Comparison of ENCODE assay signal across 8 cellular contexts in genomic region chr10:5976689-5977470, GRCh38. TPM values are rescaled to one million over a fixed set of nuclear protein-coding genes. Genes with fewer than 3 reads are reported as not detected.
DNase-seq lines count a peak whose midpoint lies in the region; ATAC-seq, FAIRE-seq and TF ChIP-seq lines count a peak whose summit lies in the region.

No MANE protein-coding gene starts in this region.

- H3K9ac ChIP-seq in keratinocyte (ENCODE audit: control insufficient read depth, extremely low read depth, insufficient read depth, low read length): peak overlapping the region; percentile 74

- H3K9me3 ChIP-seq in keratinocyte (ENCODE audit: control insufficient read depth, low read depth, low read length): no peaks in the 10 kb centered on the region

- H3K9me3 Mint-ChIP-seq in MCF 10A (ENCODE audit: unreplicated experiment): no peaks in the 10 kb centered on the region

- CTCF ChIA-PET in MCF 10A (lab: Yijun Ruan, JAX): interaction anchor here (0.6 to 2.6 kb wide), 9 partner anchors 13 to 233 kb away, joined by 3 to 20 read pairs (median 4); partner anchors contain the start of genes ANKRD16 and FBH1

- peak overlapping the region; percentile 73 for H3K4me3 Mint-ChIP-seq in MCF 10A (ENCODE audit: unreplicated experiment)

- peak overlapping the region; percentile 43 for H3K27ac Mint-ChIP-seq in MCF 10A (ENCODE audit: low read depth, unreplicated experiment)

- intact Hi-C loops in MCF 10A (cut with micrococcal nuclease): loop anchor here (2.0 kb wide), 2 partner anchors 26 to 88 kb away; partner anchors contain the start of gene ANKRD16

- peak; percentile 24 for ATAC-seq in HG03354 (IDR thresholded peaks at IDR 0.05; ENCODE audit: poor library complexity, severe bottlenecking, unreplicated experiment)
- ATAC-seq in GM18858 (IDR thresholded peaks at IDR 0.05; ENCODE audit: unreplicated experiment): no peak

- dilution Hi-C loops in keratinocyte (cut with MboI; ENCODE audit: extremely low pct_ligation_motif_present, low sequenced_read_pairs): no loop called here

- no peaks in the 10 kb centered on the region for H3K9me1 ChIP-seq in keratinocyte (ENCODE audit: control insufficient read depth, extremely low read depth, insufficient read depth, low read length)

- peaks cover 2% of the 10 kb centered on the region for H3K79me2 ChIP-seq in keratinocyte (ENCODE audit: control insufficient read depth, insufficient read depth, low read length)

- H3K4me2 ChIP-seq in keratinocyte (ENCODE audit: control insufficient read depth, extremely low read depth, insufficient read depth, low read depth, low read length): peak overlapping the region; percentile 93

- no peaks in the 10 kb centered on the region for H3K36me3 ChIP-seq in keratinocyte (ENCODE audit: control insufficient read depth in 2 of 2, extremely low read depth in 1 of 2, insufficient read depth in 2 of 2, low read length in 2 of 2)

- FAIRE-seq in keratinocyte (lab: Jason Lieb, UNC): no peak

- peak overlapping the region; percentile 79 to 86 (median 81) for H3K4me3 ChIP-seq in keratinocyte (ENCODE audit: control insufficient read depth in 2 of 3, extremely low read depth in 1 of 3, insufficient read depth in 2 of 3, low read depth in 1 of 3, low read length in 3 of 3)

- H3K4me1 Mint-ChIP-seq in MCF 10A (ENCODE audit: insufficient read depth, unreplicated experiment): no peaks in the 10 kb centered on the region

- H3K27me3 ChIP-seq in keratinocyte (ENCODE audit: control insufficient read depth, extremely low read depth, insufficient read depth, low read length): peaks cover 20% of the 10 kb centered on the region

- TF ChIP-seq CTCF in MCF 10A (IDR thresholded peaks at IDR 0.05; ENCODE audit: unreplicated experiment) (no peak), keratinocyte (optimal IDR thresholded peaks at IDR 0.05 in 1 of 3, IDR thresholded peaks at IDR 0.05 in 1 of 3, conservative IDR thresholded peaks at IDR 0.05 in 1 of 3; ENCODE audit: extremely low read depth in 1 of 3, insufficient read depth in 2 of 3, low read length in 3 of 3) (no peak)

- POLR2A ChIA-PET in MCF 10A (lab: Yijun Ruan, JAX): interaction anchor here (0.6 to 5.0 kb wide), 18 partner anchors 12 to 421 kb away, joined by 3 to 64 read pairs (median 4); partner anchors contain the start of genes ANKRD16, FBH1 and GDI2

- H3K4me1 ChIP-seq in keratinocyte (ENCODE audit: control insufficient read depth, extremely low read depth, insufficient read depth, low read length): peaks cover 4% of the 10 kb centered on the region

- DNase-seq in AG20443 (ENCODE audit: low spot score) (peak; percentile 73), GM19238 (ENCODE audit: insufficient read length, low spot score) (peak; percentile 35), T-helper 9 cell (peak; percentile 18), MCF 10A (ENCODE audit: unreplicated experiment) (peak; percentile 48), keratinocyte (ENCODE audit: low read depth, low spot score) (no peak)
- DNase-seq in stimulated activated CD4-positive, alpha-beta T cell treated with anti-CD3 and anti-CD28 coated beads, Interleukin-1b, Interleukin-23, amount 100 ng/mL, for 4 hours (ENCODE audit: low read depth in 2 of 2): peak; percentile 15 to 48

- no peaks in the 10 kb centered on the region for H3K36me3 Mint-ChIP-seq in MCF 10A (ENCODE audit: insufficient read depth, unreplicated experiment)

- peak overlapping the region; percentile 97 for H2AFZ ChIP-seq in keratinocyte (ENCODE audit: control insufficient read depth, low read length)

- BruUV-seq in MCF 10A (replicated peaks; lab: Mats Ljungman, UMichigan): no TSS peak

- H3K27me3 Mint-ChIP-seq in MCF 10A (ENCODE audit: insufficient read depth, unreplicated experiment): no peaks in the 10 kb centered on the region

- no peaks in the 10 kb centered on the region for H4K20me1 ChIP-seq in keratinocyte (ENCODE audit: control insufficient read depth, extremely low read depth, insufficient read depth, low read length)

- peak overlapping the region; percentile 54 for H3K27ac ChIP-seq in keratinocyte (ENCODE audit: control insufficient read depth, insufficient read depth, low read length)

RNA-seq across cellular contexts. Expression of gene IL15RA, which starts 0.5 kb away (rescaled TPM):
- 6.0 and 7.9 TPM in 2 replicates for total RNA-seq in MCF 10A (2022)
- 3.1 to 4.9 TPM (median 3.8 TPM) in 3 replicates for polyA plus RNA-seq in keratinocyte
- polyA plus RNA-seq in keratinocyte (2011; ENCODE audit: low read depth): 0.49 TPM
- 3.5 and 5.2 TPM in 2 replicates for polyA plus RNA-seq in keratinocyte (2011; cell fraction: cytosol; rRNA removed)
- 7.2 and 11.1 TPM in 2 replicates for polyA plus RNA-seq in keratinocyte (2011; cell fraction: nucleus; rRNA removed)
- 4.1 and 5.0 TPM in 2 replicates for polyA plus RNA-seq in keratinocyte (2012; ENCODE audit: low replicate concordance)
- 2.3 to 8.4 TPM (median 3.1 TPM) in 3 replicates for polyA minus RNA-seq in keratinocyte
- 4.8 TPM for polyA minus RNA-seq in keratinocyte (2011; cell fraction: cytosol; rRNA and poly(A)+ RNA removed)
- 2.0 and 3.1 TPM in 2 replicates for polyA minus RNA-seq in keratinocyte (2011; cell fraction: nucleus; rRNA and poly(A)+ RNA removed)
